Comparison of ENCODE assay signal across 35 cellular contexts in genomic region chr1:245921417-245921816, GRCh38.
"Had no signal": no experiment of that assay in that cellular context is flagged by ENCODE, and none has a peak within 500 bp of the region (broad histone marks: within the 10 kb centered on the region; RNA-seq: fewer than 3 reads in every experiment).

No MANE protein-coding gene starts in this region.

- H3K27me3 ChIP-seq: MG63 had no signal

- DNase-seq: Karpas-422, Kasumi-1, MG63, MM.1S, MV-4-11, NCI-H1048, NCI-H1092, NCI-H1092 treated with DMSO at 0.1 percent for 48 hours, NCI-H1105, NCI-H1105 treated with DMSO at 0.1 percent for 48 hours, NCI-H1417, NCI-H1417 treated with DMSO at 0.1 percent for 48 hours, NCI-H1436, NCI-H1436 treated with DMSO at 0.1 percent for 48 hours, NCI-H146, NCI-H1694, NCI-H1694 treated with DMSO at 0.1 percent for 48 hours, NCI-H187, NCI-H187 treated with DMSO at 0.1 percent for 48 hours, NCI-H1930, NCI-H2029, NCI-H2029 treated with DMSO at 0.1 percent for 48 hours, NCI-H2081, NCI-H2081 treated with DMSO at 0.1 percent for 48 hours, NCI-H2107, NCI-H2171, NCI-H2171 treated with DMSO at 0.1 percent for 48 hours, NCI-H2227 treated with DMSO at 0.1 percent for 48 hours, NCI-H226, NCI-H345, NCI-H446, NCI-H446 treated with DMSO at 0.1 percent for 48 hours, NCI-H510A, NCI-H510A treated with DMSO at 0.1 percent for 48 hours, NCI-H524 had no signal

- H3K36me3 ChIP-seq: MG63 had no signal

- H3K4me3 ChIP-seq: MG63 had no signal

- H3K9me3 ChIP-seq: MG63 had no signal
